In genomic region chr16:50068550-50068949, GRCh38 we compare ENCODE assay signal across 15 cellular contexts.
DNase-seq lines count a peak whose midpoint lies in the region; TF ChIP-seq lines count a peak whose summit lies in the region.
"Had no signal": no experiment of that assay in that cellular context is flagged by ENCODE, and none has a peak within 500 bp of the region (broad histone marks: within the 10 kb centered on the region; RNA-seq: fewer than 3 reads in every experiment).

No MANE protein-coding gene starts in this region.

- H3K4me1 ChIP-seq in adipocyte (ENCODE audit: control insufficient read depth, insufficient read depth, low read length): peaks cover 19% of the 10 kb centered on the region

- H3K36me3 ChIP-seq in adipocyte (ENCODE audit: control insufficient read depth, insufficient read depth, low read length, severe bottlenecking): peaks cover 36% of the 10 kb centered on the region

- H3K27me3 ChIP-seq in adipocyte (replicated peaks; ENCODE audit: control insufficient read depth, insufficient read depth, low read length): no peaks in the 10 kb centered on the region

- DNase-seq in AG04449 (ENCODE audit: low read depth, low spot score) (peak; percentile 24), EH (ENCODE audit: low read depth) (peak; percentile 82), adipocyte (ENCODE audit: low read depth) (peak; percentile 30), iris pigment epithelial cell (ENCODE audit: low read depth) (peak; percentile 74), ecto neural progenitor cell (ENCODE audit: low spot score) (no peak), Ammon's horn (ENCODE audit: low spot score) (no peak), hippocampal formation (lab: John Stamatoyannopoulos, UW) (no peak), NCI-H2107 treated with DMSO at 0.1 percent for 48 hours (lab: John Stamatoyannopoulos, UW; ENCODE audit: unreplicated experiment) (no peak)
- DNase-seq: activated CD4-positive, alpha-beta memory T cell treated with anti-CD3 and anti-CD28 coated beads, Interleukin-2, amount 10 ng/mL, durations not matched to agents 7 days and 5 days; H7; islet precursor cell; midbrain; NCI-H82; psoas muscle; stimulated activated CD8-positive, alpha-beta memory T cell treated with anti-CD3 and anti-CD28 coated beads, Interleukin-4, amount 100 ng/mL, for 48 hours had no signal

- H3K9me3 ChIP-seq in adipocyte (ENCODE audit: control insufficient read depth, low read length): no peaks in the 10 kb centered on the region
- H3K9me3 ChIP-seq: psoas muscle had no signal

- CTCF ChIA-PET in AG04449 (lab: Yijun Ruan, JAX): interaction anchor here (0.6 to 6.1 kb wide), 19 partner anchors 9 to 738 kb away, joined by 3 to 180 read pairs (median 5); partner anchors contain the start of gene CNEP1R1

- H3K4me3 ChIP-seq in AG04449 (ENCODE audit: low read depth, low read length): no peak overlapping the region
- no peak overlapping the region for H3K4me3 ChIP-seq in adipocyte (ENCODE audit: low read length)

- POLR2A ChIA-PET in AG04449 (lab: Yijun Ruan, JAX): interaction anchor here (1.2 kb wide), 1 partner anchor 140 kb away, joined by 3 read pairs; no protein-coding TSS in a partner anchor

- TF ChIP-seq CTCF in AG04449 (IDR thresholded peaks at IDR 0.05; ENCODE audit: insufficient read depth, low read length, missing control alignments): no peak

- H3K9ac ChIP-seq in adipocyte (ENCODE audit: low read length): no peak overlapping the region

Comparison
In these comparisons a context has a peak if more than half of its experiments do, and no peak if none do; other contexts are left out.
1. DNase-seq: peak in AG04449 (single experiment), EH (single experiment), adipocyte (single experiment) and iris pigment epithelial cell (single experiment); none in ecto neural progenitor cell (single experiment), Ammon's horn (single experiment), hippocampal formation (0 of 2) and NCI-H2107 treated with DMSO at 0.1 percent for 48 hours (single experiment).